Comparison of ENCODE assay signal across 17 cellular contexts in the genomic region with DNA sequence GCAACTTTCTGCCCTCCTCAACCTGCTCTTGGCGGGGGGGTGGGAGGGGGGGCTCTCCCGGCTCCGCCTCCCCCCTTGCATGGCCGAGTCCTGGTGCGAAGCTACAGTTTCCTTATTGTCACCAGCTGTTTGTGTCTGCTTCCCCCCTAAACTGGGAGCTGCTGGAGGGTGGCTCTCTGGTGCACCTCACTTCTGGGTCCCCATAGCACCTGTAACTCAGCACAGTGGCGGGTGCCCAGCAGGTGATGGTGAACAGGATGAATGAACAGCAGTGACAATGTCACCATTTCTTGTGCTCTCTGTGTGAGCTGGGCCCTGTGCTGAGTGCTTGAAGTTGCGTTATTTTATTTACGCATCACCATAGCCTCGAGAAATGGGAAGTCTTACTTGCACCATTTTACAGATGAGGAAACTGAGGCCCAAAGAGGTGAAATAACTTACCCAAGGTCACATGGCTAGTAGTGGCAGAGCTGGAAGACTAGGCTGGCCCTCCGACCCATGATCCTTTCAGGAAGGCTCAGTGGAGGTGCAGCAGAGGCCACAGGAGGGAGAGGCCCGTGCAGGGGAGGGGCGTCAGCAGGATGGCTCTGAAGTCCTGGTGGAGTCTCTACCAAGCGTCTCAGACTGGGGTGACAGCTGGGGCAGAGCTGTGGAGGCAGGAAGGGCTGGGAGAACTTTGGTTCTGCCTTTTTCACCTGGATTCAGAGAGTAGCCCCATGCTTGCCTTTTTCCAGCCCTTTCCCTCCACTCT.
"Had no signal": no experiment of that assay in that cellular context is flagged by ENCODE, and none has a peak within 500 bp of the region (broad histone marks: within the 10 kb centered on the region; RNA-seq: fewer than 3 reads in every experiment).

No MANE protein-coding gene starts in this region.

- DNase-seq: activated CD4-positive, alpha-beta T cell treated with anti-CD3 and anti-CD28 coated beads, Interleukin-2, amount 50 U/mL, for 1 hour; activated CD4-positive, CD25-positive, alpha-beta regulatory T cell; activated CD8-positive, alpha-beta memory T cell treated with anti-CD3 and anti-CD28 coated beads for 24 hours; activated naive CD4-positive, alpha-beta T cell treated with anti-CD3 and anti-CD28 coated beads, Interleukin-2, amount 50 U/mL, for 16 hours; cortex of kidney; effector CD8-positive, alpha-beta T cell; foreskin keratinocyte; glutamatergic neuron; mammary epithelial cell; SJCRH30; stimulated activated CD4-positive, alpha-beta T cell treated with anti-CD3 and anti-CD28 coated beads, Interleukin-4, amount 100 ng/mL, for 24 hours; stimulated activated naive CD4-positive, alpha-beta T cell; SW 1271 had no signal

- H3K27me3 ChIP-seq: foreskin keratinocyte, SJCRH30, tibial nerve had no signal

- H3K4me3 ChIP-seq: SJCRH30, tibial nerve had no signal

- ATAC-seq: activated T-helper 17 cell treated with anti-CD3 and anti-CD28 coated beads, Interleukin-2, amount 50 U/mL, for 72 hours; foreskin keratinocyte; left colon had no signal

- H2AFZ ChIP-seq: parathyroid adenoma had no signal

- H3K9me3 ChIP-seq: SJCRH30, tibial nerve had no signal

- H3K9ac ChIP-seq: parathyroid adenoma had no signal

- H3K4me1 ChIP-seq: foreskin keratinocyte, parathyroid adenoma, SJCRH30 had no signal

- H3K36me3 ChIP-seq: SJCRH30 had no signal

- H3K27ac ChIP-seq: foreskin keratinocyte, parathyroid adenoma, SJCRH30, tibial nerve had no signal
